Comparison of ENCODE assay signal across 8 cellular contexts in the genomic region with DNA sequence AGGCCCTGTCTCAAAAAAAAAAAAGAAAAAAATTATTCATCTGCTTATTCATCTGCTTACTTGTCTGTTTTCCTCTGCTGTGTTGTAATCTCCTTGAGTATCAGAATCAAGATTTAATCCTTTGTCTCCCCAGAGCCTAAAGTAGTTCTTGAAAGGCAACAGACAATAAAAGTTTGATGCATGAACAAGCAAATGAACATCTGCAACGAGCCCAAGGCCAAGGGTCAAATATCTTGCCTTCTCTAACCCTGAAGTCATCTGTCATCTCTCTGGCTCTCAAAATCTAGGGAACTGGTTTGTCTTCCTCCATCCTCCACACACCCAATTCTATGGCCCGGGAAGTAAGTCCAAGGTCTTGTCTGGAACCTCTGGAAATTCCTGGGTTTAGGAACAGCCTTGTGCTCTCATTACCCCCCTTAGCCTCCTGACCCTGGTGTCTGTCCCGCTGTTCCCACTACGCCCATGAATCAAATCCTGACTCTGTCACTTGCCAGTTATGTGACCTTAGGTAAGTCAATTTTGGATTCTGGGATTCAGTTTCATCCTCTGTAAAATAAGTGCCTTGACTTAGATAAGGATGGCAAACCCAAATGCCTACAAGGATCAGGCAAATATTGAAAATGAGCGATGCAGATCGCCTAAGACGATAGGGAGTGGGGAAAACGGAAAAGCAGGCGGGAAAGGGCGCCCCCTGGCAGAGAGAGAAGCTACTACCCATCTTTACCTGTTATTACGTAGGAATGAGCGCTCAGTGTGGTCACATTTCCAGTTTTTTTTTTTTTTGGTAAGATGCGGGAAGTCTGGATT.
A peak's percentile ranks its signal among the peaks of the same experiment; 100 is the strongest.
DNase-seq lines count a peak whose midpoint lies in the region; ATAC-seq, FAIRE-seq and TF ChIP-seq lines count a peak whose summit lies in the region.

No MANE protein-coding gene starts in this region.

- DNase-seq in CD1c-positive myeloid dendritic cell (ENCODE audit: extremely low spot score) (peak; percentile 20), HEK293T (ENCODE audit: extremely low spot score) (peak; percentile 56), HepG2 (ENCODE audit: low spot score) (peak; percentile 17), NCI-H1436 treated with DMSO at 0.1 percent for 48 hours (lab: John Stamatoyannopoulos, UW) (no peak), NOMO-1 treated with dmso at 0.1 percent for 144 hours (lab: John Stamatoyannopoulos, UW; ENCODE audit: unreplicated experiment) (no peak)
- peak; percentile 26 for DNase-seq in activated naive CD8-positive, alpha-beta T cell treated with anti-CD3 and anti-CD28 coated beads, Interleukin-2, amount 50 U/mL, for 24 hours

- no peak for TF ChIP-seq RAD21 in HepG2 (CRISPR knock-in tag; IDR thresholded peaks at IDR 0.05)

- no peak overlapping the region for H3K27ac ChIP-seq in HepG2 (ENCODE audit: extremely low read length, insufficient read depth, low read length)

- no peak overlapping the region for H3K4me3 ChIP-seq in HepG2 (replicated peaks in 1 of 3; ENCODE audit: insufficient read depth in 1 of 3, low read depth in 2 of 3, low read length in 3 of 3)

- WGBS in HepG2 (ENCODE audit: low lambda C conversion rate) = 28% methylated on average over 13 of the region's 13 CpGs

- no peak for TF ChIP-seq POLR2A in HepG2 (IDR thresholded peaks at IDR 0.05; ENCODE audit: insufficient read depth in 1 of 2, low read depth in 2 of 2, low read length in 2 of 2)

- TF ChIP-seq EP300 in HepG2 (IDR thresholded peaks at IDR 0.05; ENCODE audit: low read depth in 2 of 2, low read length in 2 of 2) (no peak), HepG2 (CRISPR knock-in tag; IDR thresholded peaks at IDR 0.05; ENCODE audit: borderline replicate concordance) (no peak)

- FAIRE-seq in HepG2 (lab: Jason Lieb, UNC) = peak; percentile 49

- no peak overlapping the region for H3K4me3 Mint-ChIP-seq in activated naive CD8-positive, alpha-beta T cell treated with anti-CD3 and anti-CD28 coated beads, Interleukin-2, amount 50 U/mL, for 24 hours

- H3K9me3 ChIP-seq in HepG2 (ENCODE audit: low read length) = no peaks in the 10 kb centered on the region

- BruUV-seq in HepG2 (replicated peaks; lab: Mats Ljungman, UMichigan) = no TSS peak

- ATAC-seq in activated naive CD8-positive, alpha-beta T cell treated with anti-CD3 and anti-CD28 coated beads, Interleukin-2, amount 50 U/mL, for 24 hours = no peak
- ATAC-seq in HepG2 (peak; percentile 74), GM19452 (IDR thresholded peaks at IDR 0.05; ENCODE audit: unreplicated experiment) (no peak), HG03457 (IDR thresholded peaks at IDR 0.05; ENCODE audit: unreplicated experiment) (no peak)

- in situ Hi-C loops in HepG2 (cut with HindIII; ENCODE audit: extremely low pct_ligation_motif_present, low pct_unique_long_range_greater_than_20kb) = loop anchor here (5.0 kb wide), 1 partner anchor 200 kb away; no protein-coding TSS in a partner anchor

- H3K9me3 Mint-ChIP-seq in activated naive CD8-positive, alpha-beta T cell treated with anti-CD3 and anti-CD28 coated beads, Interleukin-2, amount 50 U/mL, for 24 hours = no peaks in the 10 kb centered on the region

- intact Hi-C loops in HepG2 (cut with micrococcal nuclease; ENCODE audit: unreplicated experiment) = loop anchor here (1.0 kb wide), 1 partner anchor 199 kb away; no protein-coding TSS in a partner anchor

- H3K36me3 ChIP-seq in HepG2 (replicated peaks in 1 of 2; ENCODE audit: control insufficient read depth in 1 of 2, insufficient read depth in 2 of 2, low read length in 2 of 2) = no peaks in the 10 kb centered on the region

- H3K27ac Mint-ChIP-seq in activated naive CD8-positive, alpha-beta T cell treated with anti-CD3 and anti-CD28 coated beads, Interleukin-2, amount 50 U/mL, for 24 hours = no peak overlapping the region

- no peak overlapping the region for H2AFZ ChIP-seq in HepG2 (ENCODE audit: low read length)

- H4K20me1 ChIP-seq in HepG2 (ENCODE audit: insufficient read depth, low read length) = no peaks in the 10 kb centered on the region

- CTCF ChIA-PET in HEK293T (lab: Yijun Ruan, JAX) (interaction anchor here (0.6 to 1.2 kb wide), 8 partner anchors 37 to 861 kb away, joined by 3 to 9 read pairs (median 3); a partner anchor contains a TSS), HepG2 (lab: Yijun Ruan, JAX; ENCODE audit: low intra/inter-chr PET ratio, low total read pairs) (interaction anchor here (0.6 to 3.2 kb wide), 2 partner anchors 199 to 853 kb away, joined by 3 to 17 read pairs; no protein-coding TSS in a partner anchor)

- no peaks in the 10 kb centered on the region for H3K36me3 Mint-ChIP-seq in activated naive CD8-positive, alpha-beta T cell treated with anti-CD3 and anti-CD28 coated beads, Interleukin-2, amount 50 U/mL, for 24 hours (ENCODE audit: low read depth)

- no peaks in the 10 kb centered on the region for H3K4me1 Mint-ChIP-seq in activated naive CD8-positive, alpha-beta T cell treated with anti-CD3 and anti-CD28 coated beads, Interleukin-2, amount 50 U/mL, for 24 hours

- peak; percentile 73 for TF ChIP-seq CTCF in HepG2 (CRISPR knock-in tag; IDR thresholded peaks at IDR 0.05)

- H3K27me3 ChIP-seq in HepG2 (ENCODE audit: control insufficient read depth in 1 of 2, insufficient read depth in 2 of 2, low read length in 2 of 2) = peaks cover 0 to 13% of the 10 kb centered on the region in 2 experiments; a peak in 2 of 5 replicates

- H3K4me1 ChIP-seq in HepG2 (ENCODE audit: insufficient read depth, low read length) = no peaks in the 10 kb centered on the region

- POLR2A ChIA-PET in HEK293T (lab: Yijun Ruan, JAX) (no interaction called here), HepG2 (lab: Yijun Ruan, JAX) (no interaction called here)

- H3K27me3 Mint-ChIP-seq in activated naive CD8-positive, alpha-beta T cell treated with anti-CD3 and anti-CD28 coated beads, Interleukin-2, amount 50 U/mL, for 24 hours = peaks cover 5% of the 10 kb centered on the region

- no peak overlapping the region for H3K4me2 ChIP-seq in HepG2 (ENCODE audit: low read depth, low read length)

- H3K9ac ChIP-seq in HepG2 (ENCODE audit: insufficient read depth, low read depth, low read length) = no peak overlapping the region

- H3K79me2 ChIP-seq in HepG2 (ENCODE audit: insufficient read depth, low read length) = no peaks in the 10 kb centered on the region

TF ChIP-seq in HEK293T, 16 proteins besides CTCF, POLR2A, EP300 and RAD21:
- TF ChIP-seq, protein P1, sequence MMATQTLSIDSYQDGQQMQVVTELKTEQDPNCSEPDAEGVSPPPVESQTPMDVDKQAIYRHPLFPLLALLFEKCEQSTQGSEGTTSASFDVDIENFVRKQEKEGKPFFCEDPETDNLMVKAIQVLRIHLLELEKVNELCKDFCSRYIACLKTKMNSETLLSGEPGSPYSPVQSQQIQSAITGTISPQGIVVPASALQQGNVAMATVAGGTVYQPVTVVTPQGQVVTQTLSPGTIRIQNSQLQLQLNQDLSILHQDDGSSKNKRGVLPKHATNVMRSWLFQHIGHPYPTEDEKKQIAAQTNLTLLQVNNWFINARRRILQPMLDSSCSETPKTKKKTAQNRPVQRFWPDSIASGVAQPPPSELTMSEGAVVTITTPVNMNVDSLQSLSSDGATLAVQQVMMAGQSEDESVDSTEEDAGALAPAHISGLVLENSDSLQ (IDR thresholded peaks at IDR 0.05) = 0 out of 2 replicates have a peak, but pooled peaks have one; percentile 27
- TF ChIP-seq ZNF384 (IDR thresholded peaks at IDR 0.05) = peak; percentile 76
- no peak for TF ChIP-seq CTBP1 (IDR thresholded peaks at IDR 0.05; ENCODE audit: borderline replicate concordance)
TF ChIP-seq in HEK293T: peak in this region for 2.

TF ChIP-seq in HepG2, 621 proteins besides CTCF, POLR2A, EP300 and RAD21 (continues in another document):
- TF ChIP-seq, protein P2, sequence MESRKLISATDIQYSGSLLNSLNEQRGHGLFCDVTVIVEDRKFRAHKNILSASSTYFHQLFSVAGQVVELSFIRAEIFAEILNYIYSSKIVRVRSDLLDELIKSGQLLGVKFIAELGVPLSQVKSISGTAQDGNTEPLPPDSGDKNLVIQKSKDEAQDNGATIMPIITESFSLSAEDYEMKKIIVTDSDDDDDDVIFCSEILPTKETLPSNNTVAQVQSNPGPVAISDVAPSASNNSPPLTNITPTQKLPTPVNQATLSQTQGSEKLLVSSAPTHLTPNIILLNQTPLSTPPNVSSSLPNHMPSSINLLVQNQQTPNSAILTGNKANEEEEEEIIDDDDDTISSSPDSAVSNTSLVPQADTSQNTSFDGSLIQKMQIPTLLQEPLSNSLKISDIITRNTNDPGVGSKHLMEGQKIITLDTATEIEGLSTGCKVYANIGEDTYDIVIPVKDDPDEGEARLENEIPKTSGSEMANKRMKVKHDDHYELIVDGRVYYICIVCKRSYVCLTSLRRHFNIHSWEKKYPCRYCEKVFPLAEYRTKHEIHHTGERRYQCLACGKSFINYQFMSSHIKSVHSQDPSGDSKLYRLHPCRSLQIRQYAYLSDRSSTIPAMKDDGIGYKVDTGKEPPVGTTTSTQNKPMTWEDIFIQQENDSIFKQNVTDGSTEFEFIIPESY (CRISPR knock-in tag; IDR thresholded peaks at IDR 0.05) = no peak
- TF ChIP-seq STAG1 (CRISPR knock-in tag; IDR thresholded peaks at IDR 0.05) (peak; percentile 81), SMAD9 (CRISPR knock-in tag; IDR thresholded peaks at IDR 0.05) (no peak), RBM22 (optimal IDR thresholded peaks at IDR 0.05; ENCODE audit: low read length) (no peak), ZNF350 (CRISPR knock-in tag; IDR thresholded peaks at IDR 0.05; ENCODE audit: borderline replicate concordance, low read depth) (no peak), ZNF205 (CRISPR knock-in tag; IDR thresholded peaks at IDR 0.05) (peak; percentile 86)
- TF ChIP-seq, protein P3, sequence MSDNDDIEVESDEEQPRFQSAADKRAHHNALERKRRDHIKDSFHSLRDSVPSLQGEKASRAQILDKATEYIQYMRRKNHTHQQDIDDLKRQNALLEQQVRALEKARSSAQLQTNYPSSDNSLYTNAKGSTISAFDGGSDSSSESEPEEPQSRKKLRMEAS (IDR thresholded peaks at IDR 0.05) = no peak
- TF ChIP-seq, protein P4, sequence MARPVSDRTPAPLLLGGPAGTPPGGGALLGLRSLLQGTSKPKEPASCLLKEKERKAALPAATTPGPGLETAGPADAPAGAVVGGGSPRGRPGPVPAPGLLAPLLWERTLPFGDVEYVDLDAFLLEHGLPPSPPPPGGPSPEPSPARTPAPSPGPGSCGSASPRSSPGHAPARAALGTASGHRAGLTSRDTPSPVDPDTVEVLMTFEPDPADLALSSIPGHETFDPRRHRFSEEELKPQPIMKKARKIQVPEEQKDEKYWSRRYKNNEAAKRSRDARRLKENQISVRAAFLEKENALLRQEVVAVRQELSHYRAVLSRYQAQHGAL (CRISPR knock-in tag; IDR thresholded peaks at IDR 0.05; ENCODE audit: not compliant biosample characterization) = no peak

Comparison
In these comparisons a context has a peak if more than half of its experiments do, and no peak if none do; other contexts are left out.
1. DNase-seq: peak in CD1c-positive myeloid dendritic cell (single experiment), HEK293T (single experiment), activated naive CD8-positive, alpha-beta T cell treated with anti-CD3 and anti-CD28 coated beads, Interleukin-2, amount 50 U/mL, for 24 hours (single experiment) and HepG2 (single experiment); none in NCI-H1436 treated with DMSO at 0.1 percent for 48 hours (single experiment) and NOMO-1 treated with dmso at 0.1 percent for 144 hours (single experiment).